Comparison of ENCODE assay signal across 1 cellular context in the genomic region with DNA sequence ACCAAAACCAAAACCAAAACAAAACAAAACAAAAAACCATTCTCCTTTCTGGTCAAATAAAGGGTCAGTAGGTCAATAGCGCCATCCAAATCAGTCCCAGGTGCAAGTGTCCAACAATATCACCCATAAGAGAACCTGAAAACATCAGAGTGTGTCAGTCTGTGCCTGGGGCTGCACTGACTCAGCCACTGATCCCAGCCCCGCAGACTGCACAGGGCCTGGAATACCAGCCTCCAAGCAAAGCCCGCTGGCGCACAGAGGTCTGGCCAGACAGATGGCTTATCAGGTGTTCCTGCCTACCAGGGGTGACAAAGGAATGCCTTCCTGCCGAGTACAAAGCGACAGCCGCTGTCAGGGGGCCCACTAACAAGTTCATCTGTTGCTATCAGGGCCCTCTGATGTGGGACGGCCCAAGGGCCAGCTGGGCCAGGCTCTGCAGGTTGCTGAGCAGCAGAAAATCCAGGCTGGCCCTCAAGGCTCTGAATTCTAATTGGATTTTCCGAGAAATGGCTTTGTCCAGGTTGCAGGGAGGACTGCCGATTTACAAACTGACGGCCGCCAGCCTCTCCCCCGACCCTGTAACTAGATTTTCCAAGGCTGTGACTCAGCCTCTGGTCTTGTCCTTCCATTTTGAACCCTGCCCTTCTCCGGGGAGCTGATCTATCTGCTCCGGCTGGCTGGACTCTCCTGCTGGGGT.
TF ChIP-seq lines count a peak whose summit lies in the region.

No MANE protein-coding gene starts in this region.

TF ChIP-seq in HepG2, 621 proteins besides CTCF, POLR2A, EP300 and RAD21 (continued from another document and continues in another):
- TF ChIP-seq, protein P1, sequence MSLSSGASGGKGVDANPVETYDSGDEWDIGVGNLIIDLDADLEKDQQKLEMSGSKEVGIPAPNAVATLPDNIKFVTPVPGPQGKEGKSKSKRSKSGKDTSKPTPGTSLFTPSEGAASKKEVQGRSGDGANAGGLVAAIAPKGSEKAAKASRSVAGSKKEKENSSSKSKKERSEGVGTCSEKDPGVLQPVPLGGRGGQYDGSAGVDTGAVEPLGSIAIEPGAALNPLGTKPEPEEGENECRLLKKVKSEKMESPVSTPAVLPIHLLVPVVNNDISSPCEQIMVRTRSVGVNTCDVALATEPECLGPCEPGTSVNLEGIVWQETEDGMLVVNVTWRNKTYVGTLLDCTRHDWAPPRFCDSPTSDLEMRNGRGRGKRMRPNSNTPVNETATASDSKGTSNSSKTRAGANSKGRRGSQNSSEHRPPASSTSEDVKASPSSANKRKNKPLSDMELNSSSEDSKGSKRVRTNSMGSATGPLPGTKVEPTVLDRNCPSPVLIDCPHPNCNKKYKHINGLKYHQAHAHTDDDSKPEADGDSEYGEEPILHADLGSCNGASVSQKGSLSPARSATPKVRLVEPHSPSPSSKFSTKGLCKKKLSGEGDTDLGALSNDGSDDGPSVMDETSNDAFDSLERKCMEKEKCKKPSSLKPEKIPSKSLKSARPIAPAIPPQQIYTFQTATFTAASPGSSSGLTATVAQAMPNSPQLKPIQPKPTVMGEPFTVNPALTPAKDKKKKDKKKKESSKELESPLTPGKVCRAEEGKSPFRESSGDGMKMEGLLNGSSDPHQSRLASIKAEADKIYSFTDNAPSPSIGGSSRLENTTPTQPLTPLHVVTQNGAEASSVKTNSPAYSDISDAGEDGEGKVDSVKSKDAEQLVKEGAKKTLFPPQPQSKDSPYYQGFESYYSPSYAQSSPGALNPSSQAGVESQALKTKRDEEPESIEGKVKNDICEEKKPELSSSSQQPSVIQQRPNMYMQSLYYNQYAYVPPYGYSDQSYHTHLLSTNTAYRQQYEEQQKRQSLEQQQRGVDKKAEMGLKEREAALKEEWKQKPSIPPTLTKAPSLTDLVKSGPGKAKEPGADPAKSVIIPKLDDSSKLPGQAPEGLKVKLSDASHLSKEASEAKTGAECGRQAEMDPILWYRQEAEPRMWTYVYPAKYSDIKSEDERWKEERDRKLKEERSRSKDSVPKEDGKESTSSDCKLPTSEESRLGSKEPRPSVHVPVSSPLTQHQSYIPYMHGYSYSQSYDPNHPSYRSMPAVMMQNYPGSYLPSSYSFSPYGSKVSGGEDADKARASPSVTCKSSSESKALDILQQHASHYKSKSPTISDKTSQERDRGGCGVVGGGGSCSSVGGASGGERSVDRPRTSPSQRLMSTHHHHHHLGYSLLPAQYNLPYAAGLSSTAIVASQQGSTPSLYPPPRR (CRISPR knock-in tag; IDR thresholded peaks at IDR 0.05; ENCODE audit: borderline replicate concordance) = peak; percentile 87
- TF ChIP-seq ZZZ3 (CRISPR knock-in tag; IDR thresholded peaks at IDR 0.05; ENCODE audit: borderline replicate concordance) (no peak), MZF1 (CRISPR knock-in tag; IDR thresholded peaks at IDR 0.05; ENCODE audit: borderline replicate concordance) (no peak), ZNF766 (CRISPR knock-in tag; IDR thresholded peaks at IDR 0.05; ENCODE audit: borderline replicate concordance) (no peak), HOXA3 (CRISPR knock-in tag; IDR thresholded peaks at IDR 0.05) (peak; percentile 72; the same call in 1 of the 2 replicates), ZNF614 (CRISPR knock-in tag; IDR thresholded peaks at IDR 0.05; ENCODE audit: borderline replicate concordance) (no peak), MED8 (CRISPR knock-in tag; IDR thresholded peaks at IDR 0.05; ENCODE audit: insufficient replicate concordance) (peak; percentile 24), SMC3 (IDR thresholded peaks at IDR 0.05; ENCODE audit: low read length) (no peak; the same call in 1 of the 2 replicates), ZNF598 (CRISPR knock-in tag; IDR thresholded peaks at IDR 0.05; ENCODE audit: borderline replicate concordance) (peak; percentile 57; the same call in 1 of the 2 replicates), TEAD3 (CRISPR knock-in tag; optimal IDR thresholded peaks at IDR 0.05; ENCODE audit: borderline replicate concordance) (peak; percentile 94), SALL1 (CRISPR knock-in tag; IDR thresholded peaks at IDR 0.05) (peak; percentile 85), ZSCAN21 (CRISPR knock-in tag; IDR thresholded peaks at IDR 0.05; ENCODE audit: borderline replicate concordance) (no peak), GATAD2A (CRISPR knock-in tag; IDR thresholded peaks at IDR 0.05) (peak; percentile 71), ETV5 (CRISPR knock-in tag; IDR thresholded peaks at IDR 0.05; ENCODE audit: borderline replicate concordance) (peak; percentile 73; the same call in 1 of the 2 replicates), ZNF20 (CRISPR knock-in tag; IDR thresholded peaks at IDR 0.05) (peak; percentile 88; the same call in 1 of the 2 replicates), BCL6 (CRISPR knock-in tag; IDR thresholded peaks at IDR 0.05) (peak; percentile 84), ZNF724P (CRISPR knock-in tag; IDR thresholded peaks at IDR 0.05; ENCODE audit: borderline replicate concordance) (no peak), RARA (CRISPR knock-in tag; IDR thresholded peaks at IDR 0.05) (peak; percentile 76), ZFX (CRISPR knock-in tag; IDR thresholded peaks at IDR 0.05; ENCODE audit: low read depth) (peak; percentile 83), TBX3 (IDR thresholded peaks at IDR 0.05; ENCODE audit: borderline replicate concordance) (peak; percentile 64; the same call in 1 of the 2 replicates), YEATS4 (CRISPR knock-in tag; IDR thresholded peaks at IDR 0.05; ENCODE audit: borderline replicate concordance) (peak; percentile 26; the same call in 1 of the 2 replicates), ZNF761 (CRISPR knock-in tag; conservative IDR thresholded peaks at IDR 0.05) (peak; percentile 92), ZNF768 (CRISPR knock-in tag; IDR thresholded peaks at IDR 0.05) (peak; percentile 66; the same call in 1 of the 2 replicates), TBL1XR1 (IDR thresholded peaks at IDR 0.05; ENCODE audit: borderline replicate concordance, low read length, partially characterized antibody) (peak; percentile 60), NR2F6 (IDR thresholded peaks at IDR 0.05) (peak; percentile 67), NR2F6 (CRISPR knock-in tag; IDR thresholded peaks at IDR 0.05) (peak; percentile 69), ZNF292 (CRISPR knock-in tag; IDR thresholded peaks at IDR 0.05; ENCODE audit: borderline replicate concordance, low read depth) (peak; percentile 96), ZNF441 (CRISPR knock-in tag; IDR thresholded peaks at IDR 0.05; ENCODE audit: borderline replicate concordance) (peak; percentile 32; the same call in 1 of the 2 replicates), HOXD1 (CRISPR knock-in tag; IDR thresholded peaks at IDR 0.05) (no peak), SPEN (CRISPR knock-in tag; IDR thresholded peaks at IDR 0.05; ENCODE audit: low read depth) (peak; percentile 43; the same call in 1 of the 2 replicates), ELF1 (CRISPR knock-in tag; IDR thresholded peaks at IDR 0.05) (0 out of 2 replicates have a peak, but pooled peaks have one; percentile 32), SAP130 (CRISPR knock-in tag; IDR thresholded peaks at IDR 0.05; ENCODE audit: low read depth) (peak; percentile 95), ZNF34 (CRISPR knock-in tag; IDR thresholded peaks at IDR 0.05; ENCODE audit: borderline replicate concordance) (no peak), RFXANK (CRISPR knock-in tag; IDR thresholded peaks at IDR 0.05) (no peak), PHF8 (CRISPR knock-in tag; IDR thresholded peaks at IDR 0.05) (peak; percentile 53), ZSCAN29 (CRISPR knock-in tag; conservative IDR thresholded peaks at IDR 0.05) (peak; percentile 91)
- TF ChIP-seq, protein P2, sequence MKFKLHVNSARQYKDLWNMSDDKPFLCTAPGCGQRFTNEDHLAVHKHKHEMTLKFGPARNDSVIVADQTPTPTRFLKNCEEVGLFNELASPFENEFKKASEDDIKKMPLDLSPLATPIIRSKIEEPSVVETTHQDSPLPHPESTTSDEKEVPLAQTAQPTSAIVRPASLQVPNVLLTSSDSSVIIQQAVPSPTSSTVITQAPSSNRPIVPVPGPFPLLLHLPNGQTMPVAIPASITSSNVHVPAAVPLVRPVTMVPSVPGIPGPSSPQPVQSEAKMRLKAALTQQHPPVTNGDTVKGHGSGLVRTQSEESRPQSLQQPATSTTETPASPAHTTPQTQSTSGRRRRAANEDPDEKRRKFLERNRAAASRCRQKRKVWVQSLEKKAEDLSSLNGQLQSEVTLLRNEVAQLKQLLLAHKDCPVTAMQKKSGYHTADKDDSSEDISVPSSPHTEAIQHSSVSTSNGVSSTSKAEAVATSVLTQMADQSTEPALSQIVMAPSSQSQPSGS (CRISPR knock-in tag; IDR thresholded peaks at IDR 0.05) = peak; percentile 62; the same call in 1 of the 2 replicates
- TF ChIP-seq, protein P3, sequence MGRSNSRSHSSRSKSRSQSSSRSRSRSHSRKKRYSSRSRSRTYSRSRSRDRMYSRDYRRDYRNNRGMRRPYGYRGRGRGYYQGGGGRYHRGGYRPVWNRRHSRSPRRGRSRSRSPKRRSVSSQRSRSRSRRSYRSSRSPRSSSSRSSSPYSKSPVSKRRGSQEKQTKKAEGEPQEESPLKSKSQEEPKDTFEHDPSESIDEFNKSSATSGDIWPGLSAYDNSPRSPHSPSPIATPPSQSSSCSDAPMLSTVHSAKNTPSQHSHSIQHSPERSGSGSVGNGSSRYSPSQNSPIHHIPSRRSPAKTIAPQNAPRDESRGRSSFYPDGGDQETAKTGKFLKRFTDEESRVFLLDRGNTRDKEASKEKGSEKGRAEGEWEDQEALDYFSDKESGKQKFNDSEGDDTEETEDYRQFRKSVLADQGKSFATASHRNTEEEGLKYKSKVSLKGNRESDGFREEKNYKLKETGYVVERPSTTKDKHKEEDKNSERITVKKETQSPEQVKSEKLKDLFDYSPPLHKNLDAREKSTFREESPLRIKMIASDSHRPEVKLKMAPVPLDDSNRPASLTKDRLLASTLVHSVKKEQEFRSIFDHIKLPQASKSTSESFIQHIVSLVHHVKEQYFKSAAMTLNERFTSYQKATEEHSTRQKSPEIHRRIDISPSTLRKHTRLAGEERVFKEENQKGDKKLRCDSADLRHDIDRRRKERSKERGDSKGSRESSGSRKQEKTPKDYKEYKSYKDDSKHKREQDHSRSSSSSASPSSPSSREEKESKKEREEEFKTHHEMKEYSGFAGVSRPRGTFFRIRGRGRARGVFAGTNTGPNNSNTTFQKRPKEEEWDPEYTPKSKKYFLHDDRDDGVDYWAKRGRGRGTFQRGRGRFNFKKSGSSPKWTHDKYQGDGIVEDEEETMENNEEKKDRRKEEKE (IDR thresholded peaks at IDR 0.05) = no peak
- TF ChIP-seq, protein P4, sequence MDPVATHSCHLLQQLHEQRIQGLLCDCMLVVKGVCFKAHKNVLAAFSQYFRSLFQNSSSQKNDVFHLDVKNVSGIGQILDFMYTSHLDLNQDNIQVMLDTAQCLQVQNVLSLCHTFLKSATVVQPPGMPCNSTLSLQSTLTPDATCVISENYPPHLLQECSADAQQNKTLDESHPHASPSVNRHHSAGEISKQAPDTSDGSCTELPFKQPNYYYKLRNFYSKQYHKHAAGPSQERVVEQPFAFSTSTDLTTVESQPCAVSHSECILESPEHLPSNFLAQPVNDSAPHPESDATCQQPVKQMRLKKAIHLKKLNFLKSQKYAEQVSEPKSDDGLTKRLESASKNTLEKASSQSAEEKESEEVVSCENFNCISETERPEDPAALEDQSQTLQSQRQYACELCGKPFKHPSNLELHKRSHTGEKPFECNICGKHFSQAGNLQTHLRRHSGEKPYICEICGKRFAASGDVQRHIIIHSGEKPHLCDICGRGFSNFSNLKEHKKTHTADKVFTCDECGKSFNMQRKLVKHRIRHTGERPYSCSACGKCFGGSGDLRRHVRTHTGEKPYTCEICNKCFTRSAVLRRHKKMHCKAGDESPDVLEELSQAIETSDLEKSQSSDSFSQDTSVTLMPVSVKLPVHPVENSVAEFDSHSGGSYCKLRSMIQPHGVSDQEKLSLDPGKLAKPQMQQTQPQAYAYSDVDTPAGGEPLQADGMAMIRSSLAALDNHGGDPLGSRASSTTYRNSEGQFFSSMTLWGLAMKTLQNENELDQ (CRISPR knock-in tag; IDR thresholded peaks at IDR 0.05; ENCODE audit: borderline replicate concordance) = no peak
- TF ChIP-seq, protein P5, sequence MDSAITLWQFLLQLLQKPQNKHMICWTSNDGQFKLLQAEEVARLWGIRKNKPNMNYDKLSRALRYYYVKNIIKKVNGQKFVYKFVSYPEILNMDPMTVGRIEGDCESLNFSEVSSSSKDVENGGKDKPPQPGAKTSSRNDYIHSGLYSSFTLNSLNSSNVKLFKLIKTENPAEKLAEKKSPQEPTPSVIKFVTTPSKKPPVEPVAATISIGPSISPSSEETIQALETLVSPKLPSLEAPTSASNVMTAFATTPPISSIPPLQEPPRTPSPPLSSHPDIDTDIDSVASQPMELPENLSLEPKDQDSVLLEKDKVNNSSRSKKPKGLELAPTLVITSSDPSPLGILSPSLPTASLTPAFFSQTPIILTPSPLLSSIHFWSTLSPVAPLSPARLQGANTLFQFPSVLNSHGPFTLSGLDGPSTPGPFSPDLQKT (CRISPR knock-in tag; IDR thresholded peaks at IDR 0.05; ENCODE audit: borderline replicate concordance) = no peak
- TF ChIP-seq, protein P6, sequence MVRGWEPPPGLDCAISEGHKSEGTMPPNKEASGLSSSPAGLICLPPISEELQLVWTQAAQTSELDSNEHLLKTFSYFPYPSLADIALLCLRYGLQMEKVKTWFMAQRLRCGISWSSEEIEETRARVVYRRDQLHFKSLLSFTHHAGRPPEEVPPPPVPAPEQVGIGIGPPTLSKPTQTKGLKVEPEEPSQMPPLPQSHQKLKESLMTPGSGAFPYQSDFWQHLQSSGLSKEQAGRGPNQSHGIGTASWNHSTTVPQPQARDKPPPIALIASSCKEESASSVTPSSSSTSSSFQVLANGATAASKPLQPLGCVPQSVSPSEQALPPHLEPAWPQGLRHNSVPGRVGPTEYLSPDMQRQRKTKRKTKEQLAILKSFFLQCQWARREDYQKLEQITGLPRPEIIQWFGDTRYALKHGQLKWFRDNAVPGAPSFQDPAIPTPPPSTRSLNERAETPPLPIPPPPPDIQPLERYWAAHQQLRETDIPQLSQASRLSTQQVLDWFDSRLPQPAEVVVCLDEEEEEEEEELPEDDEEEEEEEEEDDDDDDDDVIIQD (CRISPR knock-in tag; IDR thresholded peaks at IDR 0.05; ENCODE audit: low read depth) = peak; percentile 71; the same call in 1 of the 2 replicates
- TF ChIP-seq, protein P7, sequence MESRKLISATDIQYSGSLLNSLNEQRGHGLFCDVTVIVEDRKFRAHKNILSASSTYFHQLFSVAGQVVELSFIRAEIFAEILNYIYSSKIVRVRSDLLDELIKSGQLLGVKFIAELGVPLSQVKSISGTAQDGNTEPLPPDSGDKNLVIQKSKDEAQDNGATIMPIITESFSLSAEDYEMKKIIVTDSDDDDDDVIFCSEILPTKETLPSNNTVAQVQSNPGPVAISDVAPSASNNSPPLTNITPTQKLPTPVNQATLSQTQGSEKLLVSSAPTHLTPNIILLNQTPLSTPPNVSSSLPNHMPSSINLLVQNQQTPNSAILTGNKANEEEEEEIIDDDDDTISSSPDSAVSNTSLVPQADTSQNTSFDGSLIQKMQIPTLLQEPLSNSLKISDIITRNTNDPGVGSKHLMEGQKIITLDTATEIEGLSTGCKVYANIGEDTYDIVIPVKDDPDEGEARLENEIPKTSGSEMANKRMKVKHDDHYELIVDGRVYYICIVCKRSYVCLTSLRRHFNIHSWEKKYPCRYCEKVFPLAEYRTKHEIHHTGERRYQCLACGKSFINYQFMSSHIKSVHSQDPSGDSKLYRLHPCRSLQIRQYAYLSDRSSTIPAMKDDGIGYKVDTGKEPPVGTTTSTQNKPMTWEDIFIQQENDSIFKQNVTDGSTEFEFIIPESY (CRISPR knock-in tag; IDR thresholded peaks at IDR 0.05) = no peak; the same call in 1 of the 2 replicates
